ENCODE assay signal across 13 cellular contexts in genomic region chr11:61298663-61299244, GRCh38. TPM values are rescaled to one million over a fixed set of nuclear protein-coding genes. Genes with fewer than 3 reads are reported as not detected.
DNase-seq lines count a peak whose midpoint lies in the region; ATAC-seq, FAIRE-seq and TF ChIP-seq lines count a peak whose summit lies in the region.
"Had no signal": no experiment of that assay in that cellular context is flagged by ENCODE, and none has a peak within 500 bp of the region (broad histone marks: within the 10 kb centered on the region; RNA-seq: fewer than 3 reads in every experiment).

No MANE protein-coding gene starts in this region.

- FAIRE-seq in GM12891 (lab: Jason Lieb, UNC) = no peak

- peak overlapping the region; percentile 11 for H3K9ac ChIP-seq in skeletal muscle satellite cell (ENCODE audit: low read depth, low read length)

- peaks cover 40% of the 10 kb centered on the region for H3K4me1 ChIP-seq in SJSA1 (replicated peaks)
- peaks cover 42% of the 10 kb centered on the region for H3K4me1 ChIP-seq in skeletal muscle satellite cell (ENCODE audit: control insufficient read depth, insufficient read depth, low read length)

- no peak for TF ChIP-seq POLR2A in GM12891 (IDR thresholded peaks at IDR 0.05; ENCODE audit: low read depth, low read length)

- ATAC-seq in HG03196 (IDR thresholded peaks at IDR 0.05; ENCODE audit: unreplicated experiment) = no peak
- ATAC-seq: lower lobe of right lung had no signal

- H3K27ac ChIP-seq in SJSA1 = peak overlapping the region; percentile 30; the same call in 1 of the 2 replicates
- H3K27ac ChIP-seq: lower lobe of right lung, SK-N-MC had no signal

- peaks cover 63% of the 10 kb centered on the region for H3K36me3 ChIP-seq in SJSA1
- H3K36me3 ChIP-seq in skeletal muscle satellite cell (ENCODE audit: insufficient read depth, low read length) = peaks cover 54% of the 10 kb centered on the region

- H3K27me3 ChIP-seq in SJSA1 (replicated peaks) (peaks cover 16% of the 10 kb centered on the region), skeletal muscle satellite cell (ENCODE audit: control insufficient read depth, insufficient read depth, low read length) (peaks cover 3% of the 10 kb centered on the region)

- H3K4me3 ChIP-seq in SJSA1 = no peak overlapping the region
- no peak overlapping the region for H3K4me3 ChIP-seq in fibroblast of the aortic adventitia (ENCODE audit: low read depth, low read length)
- no peak overlapping the region for H3K4me3 ChIP-seq in skeletal muscle satellite cell (ENCODE audit: low read length)
- H3K4me3 ChIP-seq: lower lobe of right lung, SK-N-MC had no signal

- no peak for TF ChIP-seq CTCF in fibroblast of the aortic adventitia (IDR thresholded peaks at IDR 0.05; ENCODE audit: insufficient read depth, low read length)

- H3K4me2 ChIP-seq in skeletal muscle satellite cell (ENCODE audit: low read length) = peak overlapping the region; percentile 57

- no peak for DNase-seq in GM12891 (ENCODE audit: insufficient read length, low spot score)
- DNase-seq in SJSA1 (ENCODE audit: low read depth in 1 of 2, low spot score in 2 of 2) = no peak
- peak; percentile 29 for DNase-seq in fibroblast of the aortic adventitia (ENCODE audit: low read depth)
- no peak for DNase-seq in SHP77 (lab: John Stamatoyannopoulos, UW)
- DNase-seq in NCI-H1436 treated with DMSO at 0.1 percent for 48 hours (lab: John Stamatoyannopoulos, UW) = no peak
- no peak for DNase-seq in NCI-H146 treated with DMSO at 0.1 percent for 48 hours (lab: John Stamatoyannopoulos, UW; ENCODE audit: unreplicated experiment)
- DNase-seq: activated CD4-positive, CD25-positive, alpha-beta regulatory T cell; activated T-cell treated with anti-CD3 and anti-CD28 coated beads, Interleukin-2, amount 50 U/mL, for 1 hour; lower lobe of right lung; NCI-H2081 treated with DMSO at 0.1 percent for 48 hours had no signal

- H3K9me3 ChIP-seq in SJSA1 (replicated peaks) (no peaks in the 10 kb centered on the region), skeletal muscle satellite cell (replicated peaks; ENCODE audit: low read length) (no peaks in the 10 kb centered on the region)
- H3K9me3 ChIP-seq: lower lobe of right lung had no signal

TF ChIP-seq in GM12891, 5 proteins besides CTCF, POLR2A, EP300 and RAD21:
- TF ChIP-seq POLR2AphosphoS5 (IDR thresholded peaks at IDR 0.05; ENCODE audit: low read depth, low read length) (peak; percentile 30; the same call in 1 of the 2 replicates), TAF1 (IDR thresholded peaks at IDR 0.05; ENCODE audit: low read depth, low read length) (no peak)

RNA-seq across cellular contexts. Expression of gene VWCE, which starts 3.6 kb away (rescaled TPM):
- polyA plus RNA-seq in GM12891 (2012; ENCODE audit: low read depth, missing spikeins) = 5.2 TPM
- total RNA-seq in SJSA1 (2014; rRNA removed; shearing (Covaris generic)) = 0.03 and 0.26 TPM in 2 replicates
- total RNA-seq in fibroblast of the aortic adventitia (ENCODE audit: low replicate concordance) = 7.4 and 13.9 TPM in 2 replicates
- total RNA-seq in skeletal muscle satellite cell (2012; rRNA removed) = 1.1 and 1.8 TPM in 2 replicates

RNA-seq across cellular contexts. Expression of gene DDB1, which starts 34.2 kb away (rescaled TPM):
- polyA plus RNA-seq in GM12891 (2012; ENCODE audit: low read depth, missing spikeins) = 138 TPM
- 188 and 303 TPM in 2 replicates for total RNA-seq in SJSA1 (2014; rRNA removed; shearing (Covaris generic))
- total RNA-seq in fibroblast of the aortic adventitia (ENCODE audit: low replicate concordance) = 290 and 382 TPM in 2 replicates
- total RNA-seq in skeletal muscle satellite cell (2012; rRNA removed) = 176 and 187 TPM in 2 replicates

RNA-seq across cellular contexts. Expression of gene TKFC, which starts 34.3 kb away (rescaled TPM):
- 54.8 TPM for polyA plus RNA-seq in GM12891 (2012; ENCODE audit: low read depth, missing spikeins)
- 15.8 and 28.5 TPM in 2 replicates for total RNA-seq in SJSA1 (2014; rRNA removed; shearing (Covaris generic))
- 17.6 and 22.6 TPM in 2 replicates for total RNA-seq in fibroblast of the aortic adventitia (ENCODE audit: low replicate concordance)
- 19.4 and 22.8 TPM in 2 replicates for total RNA-seq in skeletal muscle satellite cell (2012; rRNA removed)

RNA-seq across cellular contexts. Expression of gene PGA5, which starts 57.8 kb away (rescaled TPM):
- polyA plus RNA-seq in GM12891 (2012; ENCODE audit: low read depth, missing spikeins) = not detected
- not detected in 2 replicates for total RNA-seq in SJSA1 (2014; rRNA removed; shearing (Covaris generic))
- total RNA-seq in fibroblast of the aortic adventitia (ENCODE audit: low replicate concordance) = not detected in 2 replicates
- total RNA-seq in skeletal muscle satellite cell (2012; rRNA removed) = not detected in 2 replicates
